Comparison of ENCODE assay signal across 8 cellular contexts in the genomic region with DNA sequence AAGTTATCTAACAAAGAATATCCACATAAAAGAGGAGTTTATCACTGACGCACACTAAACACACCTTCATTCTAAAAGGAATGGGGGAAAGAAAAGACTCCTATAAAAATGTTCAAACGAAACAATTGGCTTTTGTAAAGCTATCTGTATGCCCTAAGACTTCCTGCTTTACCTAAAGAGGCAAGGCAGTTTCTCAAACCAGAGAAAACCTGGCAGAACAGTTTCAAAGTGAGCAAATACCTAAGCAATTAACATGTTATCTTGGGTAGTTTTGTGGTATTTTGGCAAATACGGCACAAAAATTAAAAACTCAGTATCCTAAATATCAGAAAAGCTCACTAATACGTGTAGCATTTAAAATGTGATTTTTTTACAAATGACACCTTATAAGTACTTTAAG. TPM values are rescaled to one million over a fixed set of nuclear protein-coding genes. Genes with fewer than 3 reads are reported as not detected.
A peak's percentile ranks its signal among the peaks of the same experiment; 100 is the strongest.
DNase-seq lines count a peak whose midpoint lies in the region; ATAC-seq, FAIRE-seq and TF ChIP-seq lines count a peak whose summit lies in the region.

No MANE protein-coding gene starts in this region.

- in situ Hi-C loops in ACHN (cut with HindIII; ENCODE audit: low pct_ligation_motif_present, low pct_unique_long_range_greater_than_20kb, low sequenced_read_pairs) (no loop called here), HAP-1 (cut with MboI; ENCODE audit: low sequenced_read_pairs) (no loop called here)

- intact Hi-C loops in left colon (cut with DNase I, micrococcal nuclease), result no loop called here

- peak overlapping the region; percentile 99 for H3K27ac Mint-ChIP-seq in activated naive CD8-positive, alpha-beta T cell

- TF ChIP-seq CTCF in tibial nerve (IDR thresholded peaks at IDR 0.05), result no peak

- no peaks in the 10 kb centered on the region for H3K9me3 Mint-ChIP-seq in activated naive CD8-positive, alpha-beta T cell (ENCODE audit: low read depth)

- ATAC-seq in left colon, result peak; percentile 23
- no peak for ATAC-seq in HG03159 (IDR thresholded peaks at IDR 0.05; ENCODE audit: unreplicated experiment)
- no peak for ATAC-seq in GM21390 (IDR thresholded peaks at IDR 0.05; ENCODE audit: unreplicated experiment)

- H3K27ac ChIP-seq in tibial nerve, result peak overlapping the region in 3 of 4 donors; percentile 95

- H3K4me1 Mint-ChIP-seq in activated naive CD8-positive, alpha-beta T cell (ENCODE audit: low read depth), result peaks cover 40% of the 10 kb centered on the region

- peaks cover 6% of the 10 kb centered on the region for H3K36me3 Mint-ChIP-seq in activated naive CD8-positive, alpha-beta T cell

- 12 to 13% methylated on average over 4 of the region's 4 CpGs for WGBS in tibial nerve, 2 donors

- H3K9me3 ChIP-seq in HAP-1 (no peaks in the 10 kb centered on the region), tibial nerve (no peaks in the 10 kb centered on the region)

- H3K4me1 ChIP-seq in HAP-1 (peaks cover 17% of the 10 kb centered on the region), tibial nerve (peaks cover 0 to 61% (median 19%) of the 10 kb centered on the region in 4 donors)

- no peak for TF ChIP-seq EP300 in tibial nerve (IDR thresholded peaks at IDR 0.05)

- H3K36me3 ChIP-seq in HAP-1 (replicated peaks), result peaks cover 20% of the 10 kb centered on the region
- H3K36me3 ChIP-seq in tibial nerve, result peaks cover 0 to 8% (median 0%) of the 10 kb centered on the region in 3 donors

- no peak for TF ChIP-seq POLR2A in tibial nerve (IDR thresholded peaks at IDR 0.05)
- TF ChIP-seq POLR2A in GM12892 (IDR thresholded peaks at IDR 0.05; ENCODE audit: low read depth, low read length), result no peak

- H3K4me3 ChIP-seq in HAP-1 (peak overlapping the region; percentile 77), tibial nerve (peak overlapping the region; percentile 47 to 68 (median 54))

- H3K27me3 Mint-ChIP-seq in activated naive CD8-positive, alpha-beta T cell, result no peaks in the 10 kb centered on the region

- H3K27me3 ChIP-seq in HAP-1 (ENCODE audit: low read depth), result no peaks in the 10 kb centered on the region
- no peaks in the 10 kb centered on the region for H3K27me3 ChIP-seq in tibial nerve

- no peak for FAIRE-seq in GM12892 (lab: Jason Lieb, UNC)

- H3K4me3 Mint-ChIP-seq in activated naive CD8-positive, alpha-beta T cell, result peak overlapping the region; percentile 97

- peak; percentile 19 for DNase-seq in ACHN
- peak in 1 of 2 experiments; percentile 74 for DNase-seq in HAP-1 (ENCODE audit: low spot score in 2 of 2)
- DNase-seq in left colon, result no peak
- DNase-seq in tibial nerve (ENCODE audit: low spot score in 2 of 2), result no peak
- no peak for DNase-seq in GM12892 (ENCODE audit: insufficient read length)

RNA-seq across cellular contexts. Expression of a gene that starts 1.9 kb away (rescaled TPM):
- total RNA-seq in left colon (100 to 1,000 TPM; 111 to 118 TPM), tibial nerve (10 to 100 TPM; 64.8 to 93.4 (median 76.0) TPM)
- 33.6 TPM for polyA plus RNA-seq in GM12892 (2012; ENCODE audit: missing spikeins)
